In the genomic region with DNA sequence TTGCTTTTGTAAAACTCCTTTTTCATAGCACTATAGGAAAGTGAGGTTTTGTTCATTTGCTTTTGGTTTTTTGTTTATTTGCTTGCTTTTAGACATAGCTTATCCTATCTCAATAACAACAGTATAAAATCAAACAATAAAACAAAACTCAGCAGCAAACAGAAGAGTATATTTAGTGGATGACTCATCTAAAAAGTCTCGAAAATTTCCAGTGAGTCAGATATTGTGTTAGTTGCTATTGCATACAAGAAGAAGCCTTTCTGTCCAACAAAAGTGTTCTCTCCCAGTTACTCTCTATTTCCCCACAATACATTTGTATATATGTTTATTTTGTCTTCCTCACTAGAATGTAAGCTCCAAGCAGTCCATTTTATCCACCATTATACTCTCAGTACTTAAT, we compare ENCODE assay signal across 11 cellular contexts. TPM values are rescaled to one million over a fixed set of nuclear protein-coding genes. Genes with fewer than 3 reads are reported as not detected.
A peak's percentile ranks its signal among the peaks of the same experiment; 100 is the strongest.
DNase-seq lines count a peak whose midpoint lies in the region; ATAC-seq and TF ChIP-seq lines count a peak whose summit lies in the region.
"Had no signal": no experiment of that assay in that cellular context is flagged by ENCODE, and none has a peak within 500 bp of the region (broad histone marks: within the 10 kb centered on the region; RNA-seq: fewer than 3 reads in every experiment).

No MANE protein-coding gene starts in this region.

- TF ChIP-seq CTCF in 22Rv1 (IDR thresholded peaks at IDR 0.05) = no peak

- peak; percentile 56 for DNase-seq in RKO (ENCODE audit: low spot score)
- peak; percentile 85 for DNase-seq in fibroblast of peridontal ligament (ENCODE audit: extremely low read depth)
- no peak for DNase-seq in Right ventricle myocardium inferior (ENCODE audit: missing footprints)
- no peak for DNase-seq in stimulated activated naive CD4-positive, alpha-beta T cell (lab: John Stamatoyannopoulos, UW)
- DNase-seq: NCI-H345, T-helper 17 cell had no signal

- H3K27ac ChIP-seq in 22Rv1 = peak overlapping the region; percentile 66
- H3K27ac ChIP-seq: BLaER1 had no signal

- intact Hi-C loops in Right ventricle myocardium inferior (cut with DNase I) = no loop called here

- peak; percentile 71 for ATAC-seq in GM18502 (IDR thresholded peaks at IDR 0.05; ENCODE audit: poor library complexity, unreplicated experiment)
- no peak for ATAC-seq in HG03280 (IDR thresholded peaks at IDR 0.05; ENCODE audit: unreplicated experiment)
- no peak for ATAC-seq in HG02840 (IDR thresholded peaks at IDR 0.05; ENCODE audit: low FRiP score, unreplicated experiment)
- no peak for ATAC-seq in Right ventricle myocardium inferior
- ATAC-seq: T-helper 17 cell had no signal

RNA-seq across cellular contexts. Expression of a gene that starts 36.0 kb away (rescaled TPM):
- total RNA-seq in Right ventricle myocardium inferior = 4.7 TPM
- total RNA-seq: T-helper 17 cell had no signal

Comparison
In these comparisons a context has a peak if more than half of its experiments do, and no peak if none do; other contexts are left out.
1. DNase-seq: peak in RKO (single experiment) and fibroblast of peridontal ligament (single experiment); none in Right ventricle myocardium inferior (single experiment) and stimulated activated naive CD4-positive, alpha-beta T cell (0 of 6).